9 cellular contexts compared by ENCODE assay signal in the genomic region with DNA sequence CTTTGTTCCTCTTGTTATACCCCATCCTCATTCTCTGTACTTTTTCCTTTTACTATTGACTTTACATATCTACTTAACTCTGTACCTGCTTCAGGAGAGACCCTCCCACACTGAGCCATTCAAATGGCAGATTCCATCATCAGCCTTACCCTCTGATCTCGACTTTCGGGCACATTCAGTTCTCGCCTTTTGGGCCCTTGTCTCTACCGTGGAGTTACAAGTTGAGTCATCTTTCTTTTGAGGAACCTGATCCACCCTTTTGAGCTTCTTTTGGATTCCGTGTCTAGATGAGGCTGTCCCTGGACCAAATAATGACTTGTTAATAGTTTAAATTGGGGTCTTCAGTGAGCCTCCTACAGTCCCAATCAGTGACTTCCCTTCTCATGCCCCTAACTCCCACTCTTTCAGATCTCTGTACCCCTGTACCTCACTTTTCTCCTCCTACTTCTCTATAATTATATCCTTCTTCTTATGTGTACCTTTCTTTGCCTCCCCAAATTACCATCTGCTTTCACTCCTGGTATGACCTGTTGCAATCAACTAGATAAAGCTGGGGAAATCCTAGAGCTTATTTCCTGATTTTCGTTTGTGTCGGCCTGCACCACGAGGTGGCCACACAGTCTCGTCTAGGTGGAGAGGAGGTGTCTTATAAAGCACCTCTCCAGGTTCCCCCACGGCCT. TPM values are rescaled to one million over a fixed set of nuclear protein-coding genes. Genes with fewer than 3 reads are reported as not detected.
A peak's percentile ranks its signal among the peaks of the same experiment; 100 is the strongest.
DNase-seq lines count a peak whose midpoint lies in the region; ATAC-seq and TF ChIP-seq lines count a peak whose summit lies in the region.
"Had no signal": no experiment of that assay in that cellular context is flagged by ENCODE, and none has a peak within 500 bp of the region (broad histone marks: within the 10 kb centered on the region; RNA-seq: fewer than 3 reads in every experiment).

No MANE protein-coding gene starts in this region.

- TF ChIP-seq CTCF in GM13977 (IDR thresholded peaks at IDR 0.05; ENCODE audit: extremely low read depth, insufficient read depth, missing control alignments) (peak; percentile 62), GM20000 (IDR thresholded peaks at IDR 0.05; ENCODE audit: extremely low read depth, missing control alignments) (peak; percentile 35), lower lobe of right lung (IDR thresholded peaks at IDR 0.05) (no peak)

- no peak overlapping the region for H3K4me3 ChIP-seq in lower lobe of right lung

- H3K4me3 Mint-ChIP-seq in activated naive CD8-positive, alpha-beta T cell treated with anti-CD3 and anti-CD28 coated beads for 36 hours = no peak overlapping the region

- DNase-seq in GM13977 (ENCODE audit: low spot score) (peak; percentile 35), GM20000 (ENCODE audit: low spot score) (peak; percentile 56), posterior vena cava (ENCODE audit: low spot score) (no peak), SHP77 (lab: John Stamatoyannopoulos, UW) (no peak), DMS53 treated with DMSO at 0.1 percent for 48 hours (lab: John Stamatoyannopoulos, UW; ENCODE audit: unreplicated experiment) (no peak), lower lobe of right lung (no peak)
- no peak for DNase-seq in activated naive CD8-positive, alpha-beta T cell treated with anti-CD3 and anti-CD28 coated beads for 36 hours
- DNase-seq: NCI-H1436 had no signal

- intact Hi-C loops in posterior vena cava (cut with DNase I) (no loop called here), lower lobe of right lung (cut with DNase I) (no loop called here)

- H3K27me3 Mint-ChIP-seq in activated naive CD8-positive, alpha-beta T cell treated with anti-CD3 and anti-CD28 coated beads for 36 hours = no peaks in the 10 kb centered on the region

- no peak overlapping the region for H3K27ac ChIP-seq in lower lobe of right lung

- H3K36me3 Mint-ChIP-seq in activated naive CD8-positive, alpha-beta T cell treated with anti-CD3 and anti-CD28 coated beads for 36 hours = peaks cover 73% of the 10 kb centered on the region

- H3K9me3 ChIP-seq in lower lobe of right lung = no peaks in the 10 kb centered on the region

- ATAC-seq in HG03378 (IDR thresholded peaks at IDR 0.05; ENCODE audit: unreplicated experiment) (peak; percentile 41), lower lobe of right lung (no peak)

- in situ Hi-C loops in GM13977 (cut with MboI; ENCODE audit: low pct_unique_long_range_greater_than_20kb, low sequenced_read_pairs, unreplicated experiment) = loop anchor here (10.0 kb wide), 1 partner anchor 402 kb away; no protein-coding TSS in a partner anchor

- no peaks in the 10 kb centered on the region for H3K9me3 Mint-ChIP-seq in activated naive CD8-positive, alpha-beta T cell treated with anti-CD3 and anti-CD28 coated beads for 36 hours

- peaks cover 8% of the 10 kb centered on the region for H3K4me1 Mint-ChIP-seq in activated naive CD8-positive, alpha-beta T cell treated with anti-CD3 and anti-CD28 coated beads for 36 hours

- H3K4me1 ChIP-seq in lower lobe of right lung = no peaks in the 10 kb centered on the region

- H3K36me3 ChIP-seq in lower lobe of right lung = peaks cover 97% of the 10 kb centered on the region

- H3K27me3 ChIP-seq in lower lobe of right lung (ENCODE audit: low read depth) = no peaks in the 10 kb centered on the region

- peak overlapping the region; percentile 50 for H3K27ac Mint-ChIP-seq in activated naive CD8-positive, alpha-beta T cell treated with anti-CD3 and anti-CD28 coated beads for 36 hours

RNA-seq across cellular contexts. Expression of a gene that starts 17.2 kb away (rescaled TPM):
- total RNA-seq in activated naive CD8-positive, alpha-beta T cell treated with anti-CD3 and anti-CD28 coated beads for 36 hours = 10 to 100 TPM; 81.8 to 87.6 TPM
- total RNA-seq in posterior vena cava (10 to 100 TPM; 20.5 to 21.3 TPM), lower lobe of right lung (68.1 TPM)

RNA-seq across cellular contexts. Expression of a gene that starts 23.0 kb away (rescaled TPM):
- 10 to 100 TPM; 42.7 to 46.8 TPM for total RNA-seq in activated naive CD8-positive, alpha-beta T cell treated with anti-CD3 and anti-CD28 coated beads for 36 hours
- total RNA-seq in posterior vena cava = 1 to 10 TPM; 2.3 to 4.5 TPM
- total RNA-seq in lower lobe of right lung = 15.0 TPM

Comparison
In these comparisons a context has a peak if more than half of its experiments do, and no peak if none do; other contexts are left out.
1. DNase-seq: peak in GM13977 (single experiment) and GM20000 (single experiment); none in activated naive CD8-positive, alpha-beta T cell treated with anti-CD3 and anti-CD28 coated beads for 36 hours (single experiment), posterior vena cava (single experiment), SHP77 (0 of 2), DMS53 treated with DMSO at 0.1 percent for 48 hours (single experiment) and lower lobe of right lung (single experiment).